Comparison of ENCODE assay signal across 28 cellular contexts in genomic region chr6:12325872-12326271, GRCh38. TPM values are rescaled to one million over a fixed set of nuclear protein-coding genes. Genes with fewer than 3 reads are reported as not detected.
"Had no signal": no experiment of that assay in that cellular context is flagged by ENCODE, and none has a peak within 500 bp of the region (broad histone marks: within the 10 kb centered on the region; RNA-seq: fewer than 3 reads in every experiment).

No MANE protein-coding gene starts in this region.

- H3K27me3 Mint-ChIP-seq: activated naive CD8-positive, alpha-beta T cell treated with anti-CD3 and anti-CD28 coated beads, Interleukin-2, amount 50 U/mL, for 24 hours had no signal

- H3K36me3 Mint-ChIP-seq: memory B cell had no signal

- H3K27ac ChIP-seq: body of pancreas, testis, uterus, WERI-Rb-1 had no signal

- H3K4me2 ChIP-seq: hepatocyte had no signal

- H3K4me1 ChIP-seq: testis, uterus had no signal

- H3K4me3 Mint-ChIP-seq: activated CD8-positive, alpha-beta T cell treated with anti-CD3 and anti-CD28 coated beads, Interleukin-2, amount 10 ng/mL, durations not matched to agents 7 days and 5 days; activated naive CD8-positive, alpha-beta T cell treated with anti-CD3 and anti-CD28 coated beads, Interleukin-2, amount 50 U/mL, for 24 hours; activated T-helper 1 cell treated with anti-CD3 and anti-CD28 coated beads, Interleukin-12 subunit alpha, Interleukin-12 subunit beta, Interleukin-2, Interleukin-4 antibody, amounts not matched to agents 30 ng/mL and 10 ng/mL and 1 ng/mL, durations not matched to agents 14 hours and 24 hours and 36 hours; dendritic cell treated with granulocyte-macrophage colony-stimulating factor and Interleukin-4, amounts not matched to agents 40 ng/mL and 50 ng/mL, for 4 days; memory B cell; nephron progenitor cell; T-helper 2 cell treated with Interferon-gamma antibody and Interleukin-4, amounts not matched to agents 5 μg/mL and 100 μg/mL, for 36 hours had no signal

- H3K9me3 Mint-ChIP-seq: activated naive CD8-positive, alpha-beta T cell treated with anti-CD3 and anti-CD28 coated beads, Interleukin-2, amount 50 U/mL, for 24 hours; activated T-helper 1 cell treated with anti-CD3 and anti-CD28 coated beads, Interleukin-12 subunit alpha, Interleukin-12 subunit beta, Interleukin-2, Interleukin-4 antibody, amounts not matched to agents 30 ng/mL and 10 ng/mL and 1 ng/mL, durations not matched to agents 14 hours and 24 hours and 36 hours; dendritic cell treated with granulocyte-macrophage colony-stimulating factor and Interleukin-4, amounts not matched to agents 40 ng/mL and 50 ng/mL, for 4 days; memory B cell; T-helper 2 cell treated with Interferon-gamma antibody and Interleukin-4, amounts not matched to agents 5 μg/mL and 100 μg/mL, for 36 hours had no signal

- H3K4me1 Mint-ChIP-seq: activated naive CD8-positive, alpha-beta T cell treated with anti-CD3 and anti-CD28 coated beads, Interleukin-2, amount 50 U/mL, for 24 hours; memory B cell; nephron progenitor cell had no signal

- H3K27ac Mint-ChIP-seq: activated CD8-positive, alpha-beta T cell treated with anti-CD3 and anti-CD28 coated beads, Interleukin-2, amount 10 ng/mL, durations not matched to agents 7 days and 5 days; activated naive CD8-positive, alpha-beta T cell treated with anti-CD3 and anti-CD28 coated beads, Interleukin-2, amount 50 U/mL, for 24 hours; activated T-helper 1 cell treated with anti-CD3 and anti-CD28 coated beads, Interleukin-12 subunit alpha, Interleukin-12 subunit beta, Interleukin-2, Interleukin-4 antibody, amounts not matched to agents 30 ng/mL and 10 ng/mL and 1 ng/mL, durations not matched to agents 14 hours and 24 hours and 36 hours; dendritic cell treated with granulocyte-macrophage colony-stimulating factor and Interleukin-4, amounts not matched to agents 40 ng/mL and 50 ng/mL, for 4 days; memory B cell; nephron progenitor cell; T-helper 2 cell treated with Interferon-gamma antibody and Interleukin-4, amounts not matched to agents 5 μg/mL and 100 μg/mL, for 36 hours had no signal

- H2AFZ ChIP-seq: hepatocyte had no signal

- H3K27me3 ChIP-seq: body of pancreas, hepatocyte, testis, uterus had no signal

- H3K4me3 ChIP-seq: body of pancreas, hepatocyte, testis, uterus had no signal

- H3K79me2 ChIP-seq: hepatocyte had no signal

- H3K9me3 ChIP-seq: body of pancreas, testis, uterus had no signal

- ATAC-seq: activated CD8-positive, alpha-beta T cell treated with anti-CD3 and anti-CD28 coated beads, Interleukin-2, amount 10 ng/mL, durations not matched to agents 7 days and 5 days; activated naive CD8-positive, alpha-beta T cell treated with anti-CD3 and anti-CD28 coated beads, Interleukin-2, amount 50 U/mL, for 24 hours; body of pancreas; left colon; sciatic nerve had no signal

- H3K36me3 ChIP-seq: uterus, WERI-Rb-1 had no signal

- DNase-seq: activated CD4-positive, alpha-beta T cell treated with anti-CD3 and anti-CD28 coated beads for 1 hour; activated CD4-positive, alpha-beta T cell treated with anti-CD3 and anti-CD28 coated beads, Interleukin-2, amount 50 U/mL, for 1 hour; activated CD8-positive, alpha-beta T cell treated with anti-CD3 and anti-CD28 coated beads, Interleukin-2, amount 10 ng/mL, durations not matched to agents 7 days and 5 days; activated gamma-delta T cell; activated naive CD4-positive, alpha-beta T cell treated with anti-CD3 and anti-CD28 coated beads, Interleukin-2, amount 50 U/mL, for 16 hours; activated naive CD8-positive, alpha-beta T cell treated with anti-CD3 and anti-CD28 coated beads, Interleukin-2, amount 50 U/mL, for 24 hours; effector CD4-positive, alpha-beta T cell; erythroblast; foreskin fibroblast; islet precursor cell; left colon; nephron progenitor cell; nucleus accumbens; small intestine; stimulated activated CD4-positive, alpha-beta T cell treated with anti-CD3 and anti-CD28 coated beads, Interleukin-2, amount 100 ng/mL, for 48 hours; stimulated activated CD8-positive, alpha-beta memory T cell treated with anti-CD3 and anti-CD28 coated beads, Interleukin-4, amount 100 ng/mL, for 48 hours; stimulated activated naive CD4-positive, alpha-beta T cell; testis; trophoblast cell; uterus; WERI-Rb-1 had no signal

RNA-seq across cellular contexts. Expression of gene EDN1, which starts 35.7 kb away (rescaled TPM):
- total RNA-seq: activated CD8-positive, alpha-beta T cell treated with anti-CD3 and anti-CD28 coated beads, Interleukin-2, amount 10 ng/mL, durations not matched to agents 7 days and 5 days had no signal
